In genomic region chr3:11601446-11602241, GRCh38 we compare ENCODE assay signal across 2 cellular contexts.
TF ChIP-seq lines count a peak whose summit lies in the region.

No MANE protein-coding gene starts in this region.

TF ChIP-seq in HCT116, 20 proteins besides CTCF, POLR2A, EP300 and RAD21:
- TF ChIP-seq ZNF274 (IDR thresholded peaks at IDR 0.05; ENCODE audit: low read depth, low read length) (no peak), JUND (IDR thresholded peaks at IDR 0.05) (no peak), ATF3 (IDR thresholded peaks at IDR 0.05) (no peak), EGR1 (IDR thresholded peaks at IDR 0.05; ENCODE audit: low read depth) (no peak), EZH2phosphoT487 (IDR thresholded peaks at IDR 0.05; ENCODE audit: borderline replicate concordance) (no peak), SP1 (IDR thresholded peaks at IDR 0.05; ENCODE audit: low read depth) (no peak), CEBPB (IDR thresholded peaks at IDR 0.05; ENCODE audit: low read depth) (no peak), ELF1 (IDR thresholded peaks at IDR 0.05; ENCODE audit: borderline replicate concordance, low read depth) (no peak), ZFX (IDR thresholded peaks at IDR 0.05) (no peak), SIN3A (IDR thresholded peaks at IDR 0.05; ENCODE audit: low read depth) (no peak), YY1 (IDR thresholded peaks at IDR 0.05; ENCODE audit: extremely low read depth, insufficient replicate concordance, low read depth, low read length) (no peak), CBX3 (IDR thresholded peaks at IDR 0.05; ENCODE audit: low read depth) (no peak), POLR2AphosphoS5 (IDR thresholded peaks at IDR 0.05; ENCODE audit: low read depth, low read length) (no peak), REST (IDR thresholded peaks at IDR 0.05; ENCODE audit: low read depth) (no peak)
- TF ChIP-seq, protein P1, sequence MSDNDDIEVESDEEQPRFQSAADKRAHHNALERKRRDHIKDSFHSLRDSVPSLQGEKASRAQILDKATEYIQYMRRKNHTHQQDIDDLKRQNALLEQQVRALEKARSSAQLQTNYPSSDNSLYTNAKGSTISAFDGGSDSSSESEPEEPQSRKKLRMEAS (IDR thresholded peaks at IDR 0.05): no peak
- TF ChIP-seq, protein P2, sequence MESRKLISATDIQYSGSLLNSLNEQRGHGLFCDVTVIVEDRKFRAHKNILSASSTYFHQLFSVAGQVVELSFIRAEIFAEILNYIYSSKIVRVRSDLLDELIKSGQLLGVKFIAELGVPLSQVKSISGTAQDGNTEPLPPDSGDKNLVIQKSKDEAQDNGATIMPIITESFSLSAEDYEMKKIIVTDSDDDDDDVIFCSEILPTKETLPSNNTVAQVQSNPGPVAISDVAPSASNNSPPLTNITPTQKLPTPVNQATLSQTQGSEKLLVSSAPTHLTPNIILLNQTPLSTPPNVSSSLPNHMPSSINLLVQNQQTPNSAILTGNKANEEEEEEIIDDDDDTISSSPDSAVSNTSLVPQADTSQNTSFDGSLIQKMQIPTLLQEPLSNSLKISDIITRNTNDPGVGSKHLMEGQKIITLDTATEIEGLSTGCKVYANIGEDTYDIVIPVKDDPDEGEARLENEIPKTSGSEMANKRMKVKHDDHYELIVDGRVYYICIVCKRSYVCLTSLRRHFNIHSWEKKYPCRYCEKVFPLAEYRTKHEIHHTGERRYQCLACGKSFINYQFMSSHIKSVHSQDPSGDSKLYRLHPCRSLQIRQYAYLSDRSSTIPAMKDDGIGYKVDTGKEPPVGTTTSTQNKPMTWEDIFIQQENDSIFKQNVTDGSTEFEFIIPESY (IDR thresholded peaks at IDR 0.05; ENCODE audit: extremely low read depth, insufficient replicate concordance, low read length): no peak
TF ChIP-seq in HCT116: peak in this region for 0.

TF ChIP-seq in endothelial cell of umbilical vein, 7 proteins besides CTCF, POLR2A, EP300 and RAD21:
- TF ChIP-seq POLR2AphosphoS5 (IDR thresholded peaks at IDR 0.05; ENCODE audit: insufficient read depth, low read depth, low read length) (no peak), EZH2 (IDR thresholded peaks at IDR 0.05; ENCODE audit: borderline replicate concordance, low read depth, low read length, severe bottlenecking) (no peak), MYC (IDR thresholded peaks at IDR 0.05; ENCODE audit: low read depth, low read length) (no peak), FOS (IDR thresholded peaks at IDR 0.05; ENCODE audit: borderline replicate concordance, insufficient read depth, low read length) (no peak), JUN (IDR thresholded peaks at IDR 0.05; ENCODE audit: borderline replicate concordance, insufficient read depth, insufficient read length, low read depth) (no peak), GATA2 (IDR thresholded peaks at IDR 0.05; ENCODE audit: insufficient read depth, insufficient read length, low read depth, low read length) (no peak)
- TF ChIP-seq, protein P1 (IDR thresholded peaks at IDR 0.05; ENCODE audit: insufficient read depth, insufficient read length): no peak
